ENCODE assay signal across 9 cellular contexts in genomic region chr1:31765041-31765467, GRCh38. TPM values are rescaled to one million over a fixed set of nuclear protein-coding genes. Genes with fewer than 3 reads are reported as not detected.
DNase-seq lines count a peak whose midpoint lies in the region; ATAC-seq and TF ChIP-seq lines count a peak whose summit lies in the region.
"Had no signal": no experiment of that assay in that cellular context is flagged by ENCODE, and none has a peak within 500 bp of the region (broad histone marks: within the 10 kb centered on the region; RNA-seq: fewer than 3 reads in every experiment).

No MANE protein-coding gene starts in this region.

- no peak overlapping the region for H4K8ac ChIP-seq in H9 (replicated peaks; ENCODE audit: insufficient read length, low read depth, low read length)

- no peaks in the 10 kb centered on the region for H3K9me3 Mint-ChIP-seq in CD8-positive, alpha-beta T cell
- no peaks in the 10 kb centered on the region; a peak in 2 of 5 replicates for H3K9me3 Mint-ChIP-seq in H9
- H3K9me3 Mint-ChIP-seq: IgD-negative memory B cell had no signal

- intact Hi-C loops in CD8-positive, alpha-beta T cell (cut with DNase I, micrococcal nuclease) = no loop called here
- intact Hi-C loops in head of caudate nucleus (cut with DNase I) = loop anchor here (10.0 kb wide), 1 partner anchor 200 kb away; no protein-coding TSS in a partner anchor

- H3K27me3 ChIP-seq in CD8-positive, alpha-beta T cell (ENCODE audit: insufficient read depth, low read length) = peaks cover 11% of the 10 kb centered on the region
- H3K27me3 ChIP-seq in H9 (ENCODE audit: insufficient read depth, low read length) (peaks cover 2% of the 10 kb centered on the region; the same call in 1 of the 2 replicates), SJCRH30 (peaks cover 35% of the 10 kb centered on the region)

- H3K9me3 ChIP-seq in CD8-positive, alpha-beta T cell (ENCODE audit: low read length) = no peaks in the 10 kb centered on the region
- no peaks in the 10 kb centered on the region for H3K9me3 ChIP-seq in H9 (ENCODE audit: control insufficient read depth, low read depth, low read length)
- H3K9me3 ChIP-seq in SJCRH30 (replicated peaks) = no peaks in the 10 kb centered on the region

- H3K79me2 ChIP-seq in H9 (ENCODE audit: insufficient read depth, low read length) = no peaks in the 10 kb centered on the region

- H3K4me1 Mint-ChIP-seq in CD8-positive, alpha-beta T cell (ENCODE audit: low read depth) = peaks cover 39% of the 10 kb centered on the region
- H3K4me1 Mint-ChIP-seq in H9 = peaks cover 50 to 66% of the 10 kb centered on the region in 2 experiments

- no peak overlapping the region for H3T11ph ChIP-seq in H9 (ENCODE audit: low read length)

- DNase-seq in CD8-positive, alpha-beta T cell = peak in 1 of 7 experiments; percentile 33
- DNase-seq in H9 = no peak
- peak; percentile 28 to 48 for DNase-seq in SJCRH30
- peak in 36 of 42 donors; percentile 45 to 88 (median 72) for DNase-seq in head of caudate nucleus
- DNase-seq in HPDE6-E6E7 (ENCODE audit: extremely low spot score) = no peak
- no peak for DNase-seq in effector CD4-positive, alpha-beta T cell
- DNase-seq in activated naive CD4-positive, alpha-beta T cell (lab: John Stamatoyannopoulos, UW) = no peak

- WGBS in H9 (ENCODE audit: extremely low coverage, insufficient read length, low lambda C conversion rate) = no CpG with 5 or more reads among the region's 5 CpGs

- H2AFZ ChIP-seq in H9 (ENCODE audit: low read length) = no peak overlapping the region

- H3K14ac ChIP-seq in H9 (ENCODE audit: insufficient read depth, low read length) = no peak overlapping the region

- H3K27me3 Mint-ChIP-seq in CD8-positive, alpha-beta T cell (ENCODE audit: low read depth) = peaks cover 11% of the 10 kb centered on the region
- H3K27me3 Mint-ChIP-seq in H9 (ENCODE audit: low read depth) = peaks cover 61% of the 10 kb centered on the region

- POLR2A ChIA-PET in CD8-positive, alpha-beta T cell (lab: Charles Lee) = interaction anchor here (1.3 kb wide), 1 partner anchor 8 kb away, joined by 3 read pairs; no protein-coding TSS in a partner anchor

- peaks cover 10% of the 10 kb centered on the region for H3K23me2 ChIP-seq in H9 (ENCODE audit: insufficient read length, low read depth, low read length, poor library complexity, severe bottlenecking)

- no peak overlapping the region for H4K91ac ChIP-seq in H9 (ENCODE audit: insufficient read length, low read depth, low read length)

- H3K9ac ChIP-seq in H9 (ENCODE audit: extremely low read depth, insufficient read length, low read length) = no peak overlapping the region

- no peak overlapping the region for H2AK5ac ChIP-seq in H9 (ENCODE audit: insufficient read length, low read length)

- H3K4me3 Mint-ChIP-seq in CD8-positive, alpha-beta T cell = peak overlapping the region; percentile 84
- peak overlapping the region; percentile 26 to 81; a peak in 4 of 5 replicates for H3K4me3 Mint-ChIP-seq in H9

- no peak for TF ChIP-seq CTCF in CD8-positive, alpha-beta T cell (IDR thresholded peaks at IDR 0.05)
- TF ChIP-seq CTCF in H9 (conservative IDR thresholded peaks at IDR 0.05) = peak; percentile 37; the same call in 2 of the 3 replicates

- H2BK5ac ChIP-seq in H9 (ENCODE audit: insufficient read length, low read length) = no peak overlapping the region

- peak overlapping the region; percentile 36 for H3K4me2 ChIP-seq in H9 (ENCODE audit: insufficient read depth, insufficient read length, low read length)

- H3K4me3 ChIP-seq in CD8-positive, alpha-beta T cell (ENCODE audit: low read depth, low read length) = no peak overlapping the region
- no peak overlapping the region for H3K4me3 ChIP-seq in SJCRH30

- H3K18ac ChIP-seq in H9 (ENCODE audit: insufficient read length, low read depth, low read length) = no peak overlapping the region

- H3K36me3 ChIP-seq in CD8-positive, alpha-beta T cell (ENCODE audit: insufficient read depth, low read length) = no peaks in the 10 kb centered on the region
- no peaks in the 10 kb centered on the region for H3K36me3 ChIP-seq in SJCRH30

- no peak overlapping the region for H2BK15ac ChIP-seq in H9 (ENCODE audit: low read depth, low read length)

- no peak overlapping the region for H2BK12ac ChIP-seq in H9 (ENCODE audit: insufficient read length, low read depth, low read length)

- no peak for ATAC-seq in CD8-positive, alpha-beta T cell
- ATAC-seq in HG03135 (IDR thresholded peaks at IDR 0.05; ENCODE audit: unreplicated experiment) = no peak

- H3K56ac ChIP-seq in H9 (ENCODE audit: insufficient read length, low read depth, low read length) = no peak overlapping the region

- peaks cover 43% of the 10 kb centered on the region for H3K4me1 ChIP-seq in CD8-positive, alpha-beta T cell (ENCODE audit: insufficient read depth, low read length)
- H3K4me1 ChIP-seq in H9 (ENCODE audit: insufficient read depth, low read length) (peaks cover 2% of the 10 kb centered on the region; the same call in 1 of the 2 replicates), SJCRH30 (peaks cover 23% of the 10 kb centered on the region)

- H4K20me1 ChIP-seq in H9 (ENCODE audit: control insufficient read depth, insufficient read depth, insufficient read length) = no peaks in the 10 kb centered on the region

- H2BK120ac ChIP-seq in H9 (ENCODE audit: low read depth, low read length, poor library complexity, severe bottlenecking) = no peak overlapping the region

- H3K36me3 Mint-ChIP-seq in CD8-positive, alpha-beta T cell = no peaks in the 10 kb centered on the region
- H3K36me3 Mint-ChIP-seq in H9 (ENCODE audit: insufficient read depth in 1 of 3, low read depth in 3 of 3) = no peaks in the 10 kb centered on the region
- H3K36me3 Mint-ChIP-seq: IgD-negative memory B cell had no signal

- no peaks in the 10 kb centered on the region for H3K79me1 ChIP-seq in H9 (ENCODE audit: insufficient read depth, low read depth, low read length, poor library complexity, severe bottlenecking)

- no peak overlapping the region for H3K27ac Mint-ChIP-seq in CD8-positive, alpha-beta T cell
- no peak overlapping the region; a peak in 1 of 7 replicates for H3K27ac Mint-ChIP-seq in H9

- H3K27ac ChIP-seq in CD8-positive, alpha-beta T cell (ENCODE audit: low read depth, low read length) = no peak overlapping the region
- no peak overlapping the region for H3K27ac ChIP-seq in H9 (ENCODE audit: insufficient read length, low read depth, low read length)
- no peak overlapping the region for H3K27ac ChIP-seq in SJCRH30

- H3K23ac ChIP-seq in H9 (ENCODE audit: insufficient read length, low read depth, low read length) = no peak overlapping the region

- CTCF ChIA-PET in CD8-positive, alpha-beta T cell (lab: Charles Lee) = interaction anchor here (0.9 to 1.4 kb wide), 2 partner anchors 23 to 24 kb away, joined by 3 to 6 read pairs; no protein-coding TSS in a partner anchor

- H2BK20ac ChIP-seq in H9 (ENCODE audit: low read depth, low read length, poor library complexity, severe bottlenecking) = no peak overlapping the region

- no peak overlapping the region for H4K5ac ChIP-seq in H9 (ENCODE audit: insufficient read length, low read depth, low read length)

- no peak overlapping the region for H3K4ac ChIP-seq in H9 (ENCODE audit: low read depth, low read length)

RNA-seq across cellular contexts. Expression of gene ADGRB2, which starts 0.9 kb away (rescaled TPM):
- total RNA-seq in CD8-positive, alpha-beta T cell = under 1 TPM; 0.25 to 0.79 TPM
- total RNA-seq in H9 (2021) = 10.7 and 10.9 TPM in 2 replicates
- 0.73 and 1.1 TPM in 2 replicates for total RNA-seq in SJCRH30 (2014; rRNA removed; shearing (Covaris generic))

RNA-seq across cellular contexts. Expression of gene SPOCD1, which starts 50.8 kb away (rescaled TPM):
- not detected for total RNA-seq in CD8-positive, alpha-beta T cell
- 1.5 and 2.7 TPM in 2 replicates for total RNA-seq in H9 (2021)
- 0.05 and 0.16 TPM in 2 replicates for total RNA-seq in SJCRH30 (2014; rRNA removed; shearing (Covaris generic))

Comparison
In these comparisons a context has a peak if more than half of its experiments do, and no peak if none do; other contexts are left out.
1. DNase-seq: peak in SJCRH30 (2 of 2) and head of caudate nucleus (36 of 42); none in H9 (single experiment), HPDE6-E6E7 (single experiment), effector CD4-positive, alpha-beta T cell (single experiment) and activated naive CD4-positive, alpha-beta T cell (0 of 4).